Comparison of ENCODE assay signal across 1 cellular context in the genomic region with DNA sequence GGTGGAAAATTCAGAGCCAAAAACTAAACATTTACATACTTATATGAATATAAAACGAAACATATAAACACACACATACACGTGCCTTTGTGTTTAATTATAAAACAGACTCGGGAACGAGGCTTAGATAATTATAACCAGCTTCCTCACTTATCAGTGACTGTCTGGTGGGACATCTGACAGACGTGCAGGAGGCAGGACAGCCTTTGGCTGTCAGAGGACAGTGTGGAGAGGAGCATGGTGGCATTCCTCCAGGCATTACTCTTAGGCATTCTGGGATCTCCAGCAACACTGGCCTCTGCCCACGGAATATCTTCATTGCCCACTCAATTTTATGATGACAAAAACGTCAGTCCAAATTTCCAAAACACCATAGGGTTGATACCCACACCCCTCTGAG.
TF ChIP-seq lines count a peak whose summit lies in the region.

No MANE protein-coding gene starts in this region.

TF ChIP-seq in WTC11, 78 proteins besides CTCF, POLR2A, EP300 and RAD21 (continued from another document):
- TF ChIP-seq, protein P1, sequence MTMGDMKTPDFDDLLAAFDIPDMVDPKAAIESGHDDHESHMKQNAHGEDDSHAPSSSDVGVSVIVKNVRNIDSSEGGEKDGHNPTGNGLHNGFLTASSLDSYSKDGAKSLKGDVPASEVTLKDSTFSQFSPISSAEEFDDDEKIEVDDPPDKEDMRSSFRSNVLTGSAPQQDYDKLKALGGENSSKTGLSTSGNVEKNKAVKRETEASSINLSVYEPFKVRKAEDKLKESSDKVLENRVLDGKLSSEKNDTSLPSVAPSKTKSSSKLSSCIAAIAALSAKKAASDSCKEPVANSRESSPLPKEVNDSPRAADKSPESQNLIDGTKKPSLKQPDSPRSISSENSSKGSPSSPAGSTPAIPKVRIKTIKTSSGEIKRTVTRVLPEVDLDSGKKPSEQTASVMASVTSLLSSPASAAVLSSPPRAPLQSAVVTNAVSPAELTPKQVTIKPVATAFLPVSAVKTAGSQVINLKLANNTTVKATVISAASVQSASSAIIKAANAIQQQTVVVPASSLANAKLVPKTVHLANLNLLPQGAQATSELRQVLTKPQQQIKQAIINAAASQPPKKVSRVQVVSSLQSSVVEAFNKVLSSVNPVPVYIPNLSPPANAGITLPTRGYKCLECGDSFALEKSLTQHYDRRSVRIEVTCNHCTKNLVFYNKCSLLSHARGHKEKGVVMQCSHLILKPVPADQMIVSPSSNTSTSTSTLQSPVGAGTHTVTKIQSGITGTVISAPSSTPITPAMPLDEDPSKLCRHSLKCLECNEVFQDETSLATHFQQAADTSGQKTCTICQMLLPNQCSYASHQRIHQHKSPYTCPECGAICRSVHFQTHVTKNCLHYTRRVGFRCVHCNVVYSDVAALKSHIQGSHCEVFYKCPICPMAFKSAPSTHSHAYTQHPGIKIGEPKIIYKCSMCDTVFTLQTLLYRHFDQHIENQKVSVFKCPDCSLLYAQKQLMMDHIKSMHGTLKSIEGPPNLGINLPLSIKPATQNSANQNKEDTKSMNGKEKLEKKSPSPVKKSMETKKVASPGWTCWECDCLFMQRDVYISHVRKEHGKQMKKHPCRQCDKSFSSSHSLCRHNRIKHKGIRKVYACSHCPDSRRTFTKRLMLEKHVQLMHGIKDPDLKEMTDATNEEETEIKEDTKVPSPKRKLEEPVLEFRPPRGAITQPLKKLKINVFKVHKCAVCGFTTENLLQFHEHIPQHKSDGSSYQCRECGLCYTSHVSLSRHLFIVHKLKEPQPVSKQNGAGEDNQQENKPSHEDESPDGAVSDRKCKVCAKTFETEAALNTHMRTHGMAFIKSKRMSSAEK (CRISPR knock-in tag; IDR thresholded peaks at IDR 0.05; ENCODE audit: borderline replicate concordance), result no peak
- TF ChIP-seq ZNF263 (CRISPR knock-in tag; IDR thresholded peaks at IDR 0.05; ENCODE audit: low read depth), result no peak
- TF ChIP-seq TCF7 (CRISPR knock-in tag; IDR thresholded peaks at IDR 0.05; ENCODE audit: low read depth), result no peak
- no peak for TF ChIP-seq USF1 (CRISPR knock-in tag; IDR thresholded peaks at IDR 0.05)
